In genomic region chr6:111564482-111564945, GRCh38 we compare ENCODE assay signal across 8 cellular contexts. TPM values are rescaled to one million over a fixed set of nuclear protein-coding genes. Genes with fewer than 3 reads are reported as not detected.
A peak's percentile ranks its signal among the peaks of the same experiment; 100 is the strongest.
DNase-seq lines count a peak whose midpoint lies in the region; ATAC-seq and TF ChIP-seq lines count a peak whose summit lies in the region.

No MANE protein-coding gene starts in this region.

- peaks cover 31% of the 10 kb centered on the region for H3K4me1 ChIP-seq in RWPE2 (ENCODE audit: insufficient read depth, poor library complexity, severe bottlenecking)
- peaks cover 6 to 75% (median 51%) of the 10 kb centered on the region in 3 donors for H3K4me1 ChIP-seq in gastroesophageal sphincter

- no peak for TF ChIP-seq EP300 in gastroesophageal sphincter (IDR thresholded peaks at IDR 0.05)

- ATAC-seq in RWPE2 (ENCODE audit: low read depth) (peak; percentile 45), gastroesophageal sphincter (peak; percentile 38), HG02981 (IDR thresholded peaks at IDR 0.05; ENCODE audit: unreplicated experiment) (no peak), GM18520 (IDR thresholded peaks at IDR 0.05; ENCODE audit: unreplicated experiment) (no peak)

- no peak for TF ChIP-seq POLR2A in gastroesophageal sphincter (IDR thresholded peaks at IDR 0.05)

- H3K36me3 ChIP-seq in RWPE2 (ENCODE audit: low read depth) (peaks cover 84% of the 10 kb centered on the region), gastroesophageal sphincter (peaks cover 0 to 29% of the 10 kb centered on the region in 2 donors)

- H3K27me3 ChIP-seq in RWPE2 (ENCODE audit: insufficient read depth, poor library complexity, severe bottlenecking) (no peaks in the 10 kb centered on the region), gastroesophageal sphincter (no peaks in the 10 kb centered on the region)

- no peak overlapping the region for H3K4me3 ChIP-seq in RWPE2 (ENCODE audit: severe bottlenecking)
- no peak overlapping the region for H3K4me3 ChIP-seq in gastroesophageal sphincter

- WGBS in gastroesophageal sphincter (ENCODE audit: low coverage in 1 of 2), 2 donors: 60% methylated on average over 1 of the region's 4 CpGs; no CpG with 5 or more reads in 1 of the 2 donors

- TF ChIP-seq CTCF in RWPE2 (IDR thresholded peaks at IDR 0.05; ENCODE audit: poor library complexity, severe bottlenecking): no peak
- TF ChIP-seq CTCF in gastroesophageal sphincter (IDR thresholded peaks at IDR 0.05): peak in 2 of 4 experiments; percentile 30 to 36

- DNase-seq in activated CD4-positive, alpha-beta T cell treated with anti-CD3 and anti-CD28 coated beads for 48 hours: peak; percentile 36
- DNase-seq in activated CD4-positive, alpha-beta T cell treated with anti-CD3 and anti-CD28 coated beads, Interleukin-2, amount 50 U/mL, for 4 hours: no peak
- DNase-seq in RWPE2 (ENCODE audit: low spot score) (no peak), stromal cell of bone marrow (ENCODE audit: low read depth) (peak; percentile 49), SW 1271 (lab: John Stamatoyannopoulos, UW) (no peak)

- H3K27ac ChIP-seq in RWPE2 (ENCODE audit: poor library complexity, severe bottlenecking) (peak overlapping the region; percentile 36), gastroesophageal sphincter (peak overlapping the region; percentile 32 to 78 (median 72))

- H3K9me3 ChIP-seq in RWPE2 (ENCODE audit: severe bottlenecking) (no peaks in the 10 kb centered on the region), gastroesophageal sphincter (no peaks in the 10 kb centered on the region)

RNA-seq across cellular contexts. Expression of gene TRAF3IP2, which starts 41.2 kb away (rescaled TPM):
- total RNA-seq in gastroesophageal sphincter: 10 to 100 TPM; 18.4 to 33.4 (median 27.5) TPM

Comparison
In these comparisons a context has a peak if more than half of its experiments do, and no peak if none do; other contexts are left out.
1. DNase-seq: peak in activated CD4-positive, alpha-beta T cell treated with anti-CD3 and anti-CD28 coated beads for 48 hours (single experiment) and stromal cell of bone marrow (single experiment); none in activated CD4-positive, alpha-beta T cell treated with anti-CD3 and anti-CD28 coated beads, Interleukin-2, amount 50 U/mL, for 4 hours (0 of 2), RWPE2 (single experiment) and SW 1271 (0 of 2).
2. ATAC-seq: peak in RWPE2 (single experiment) and gastroesophageal sphincter (single experiment); none in HG02981 (single experiment) and GM18520 (single experiment).